11 cellular contexts compared by ENCODE assay signal in the genomic region with DNA sequence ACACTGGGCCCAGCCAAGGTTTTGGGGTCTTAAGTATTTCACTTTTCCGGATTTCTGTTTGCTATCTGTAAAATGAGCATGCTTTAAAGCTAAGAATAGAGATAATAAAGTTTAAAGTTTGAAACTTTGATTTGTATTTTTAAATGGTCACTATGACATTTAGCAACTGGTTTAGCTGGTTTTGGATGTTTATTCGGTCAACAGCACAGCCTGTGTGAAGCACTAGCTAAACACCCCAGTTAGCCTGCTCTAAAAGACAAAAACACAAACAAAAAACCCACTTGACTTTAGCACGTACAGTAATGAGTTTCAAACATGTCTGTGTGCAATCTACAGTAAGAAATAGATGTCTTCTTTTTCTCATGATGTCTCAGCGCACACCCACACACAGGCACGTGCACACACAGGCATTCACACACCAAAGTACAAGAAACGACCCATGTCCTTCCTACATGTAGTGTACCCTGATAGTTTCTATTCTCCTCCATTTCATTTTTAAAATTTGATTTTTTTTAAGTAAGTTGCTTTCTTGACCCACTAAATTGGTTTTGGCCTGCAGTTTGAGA. TPM values are rescaled to one million over a fixed set of nuclear protein-coding genes. Genes with fewer than 3 reads are reported as not detected.
DNase-seq lines count a peak whose midpoint lies in the region; ATAC-seq lines count a peak whose summit lies in the region.
"Had no signal": no experiment of that assay in that cellular context is flagged by ENCODE, and none has a peak within 500 bp of the region (broad histone marks: within the 10 kb centered on the region; RNA-seq: fewer than 3 reads in every experiment).

No MANE protein-coding gene starts in this region.

- H3K4ac ChIP-seq in mesenchymal stem cell (ENCODE audit: low read depth in 1 of 2, low read length in 2 of 2): no peak overlapping the region

- 95% methylated on average over 6 of the region's 6 CpGs for WGBS in mesenchymal stem cell

- no peaks in the 10 kb centered on the region for H3K9me3 ChIP-seq in mesenchymal stem cell (ENCODE audit: control insufficient read depth, low read length)
- H3K9me3 ChIP-seq: SJSA1 had no signal

- H3K14ac ChIP-seq in mesenchymal stem cell (ENCODE audit: low read length in 2 of 2): no peak overlapping the region

- H3K36me3 ChIP-seq in mesenchymal stem cell (ENCODE audit: control insufficient read depth in 1 of 2, insufficient read depth in 2 of 2, low read depth in 1 of 2, low read length in 2 of 2): peaks cover 0 to 19% of the 10 kb centered on the region in 2 experiments
- H3K36me3 ChIP-seq: SJSA1 had no signal

- no peak overlapping the region for H3K27ac ChIP-seq in mesenchymal stem cell (ENCODE audit: low read length, poor library complexity, severe bottlenecking)
- H3K27ac ChIP-seq: SJSA1, WERI-Rb-1 had no signal

- ATAC-seq in GM18861 (IDR thresholded peaks at IDR 0.05; ENCODE audit: unreplicated experiment): no peak
- ATAC-seq in left lobe of liver: no peak

- H4K8ac ChIP-seq in mesenchymal stem cell (ENCODE audit: low read length): no peak overlapping the region

- H3K23ac ChIP-seq in mesenchymal stem cell (ENCODE audit: low read length in 2 of 2): no peak overlapping the region

- H3K4me2 ChIP-seq in mesenchymal stem cell (ENCODE audit: low read length, poor library complexity, severe bottlenecking): no peak overlapping the region

- H3K9ac ChIP-seq in mesenchymal stem cell (ENCODE audit: low read length): peak overlapping the region; percentile 20

- H2BK12ac ChIP-seq in mesenchymal stem cell (ENCODE audit: low read length in 2 of 2): no peak overlapping the region

- no peak overlapping the region for H3K18ac ChIP-seq in mesenchymal stem cell (ENCODE audit: low read depth in 1 of 2, low read length in 2 of 2)

- H2AK5ac ChIP-seq in mesenchymal stem cell (ENCODE audit: low read length, severe bottlenecking): no peak overlapping the region

- peaks cover 0 to 19% of the 10 kb centered on the region in 2 experiments for H3K27me3 ChIP-seq in mesenchymal stem cell (ENCODE audit: control insufficient read depth in 1 of 2, insufficient read depth in 1 of 2, low read length in 2 of 2)
- H3K27me3 ChIP-seq: SJSA1 had no signal

- no peak overlapping the region for H2BK5ac ChIP-seq in mesenchymal stem cell (ENCODE audit: low read depth, low read length, poor library complexity, severe bottlenecking)

- peak; percentile 43 for DNase-seq in stimulated activated naive CD4-positive, alpha-beta T cell treated with Interleukin-2 at 50 U/mL for 16 hours (lab: John Stamatoyannopoulos, UW)
- DNase-seq in stimulated activated naive CD4-positive, alpha-beta T cell (lab: John Stamatoyannopoulos, UW): no peak
- DNase-seq in NCI-H774 (lab: John Stamatoyannopoulos, UW) (peak; percentile 79), mesenchymal stem cell (no peak), AML-193 (lab: John Stamatoyannopoulos, UW) (no peak), left lobe of liver (ENCODE audit: low spot score) (no peak), UCSD-AML1 (lab: John Stamatoyannopoulos, UW; ENCODE audit: unreplicated experiment) (no peak)
- DNase-seq: occipital lobe, WERI-Rb-1 had no signal

- no peaks in the 10 kb centered on the region for H3K4me1 ChIP-seq in mesenchymal stem cell (ENCODE audit: control insufficient read depth, insufficient read depth, low read depth, low read length)

- H2BK120ac ChIP-seq in mesenchymal stem cell (ENCODE audit: low read depth, low read length): no peak overlapping the region

- H2AFZ ChIP-seq in mesenchymal stem cell (ENCODE audit: low read depth, low read length): no peak overlapping the region

- no peak overlapping the region for H2BK15ac ChIP-seq in mesenchymal stem cell (ENCODE audit: low read depth, poor library complexity, severe bottlenecking)

- H4K91ac ChIP-seq in mesenchymal stem cell (ENCODE audit: low read length): no peak overlapping the region

- no peaks in the 10 kb centered on the region for H3K79me1 ChIP-seq in mesenchymal stem cell (replicated peaks; ENCODE audit: low read length, poor library complexity, severe bottlenecking)

- H3K4me3 ChIP-seq in mesenchymal stem cell (ENCODE audit: insufficient read depth in 1 of 2, low read depth in 1 of 2, low read length in 2 of 2): no peak overlapping the region
- H3K4me3 ChIP-seq: SJSA1 had no signal

RNA-seq across cellular contexts. Expression of a gene that starts 29.4 kb away (rescaled TPM):
- polyA plus RNA-seq in mesenchymal stem cell (2013, experiment 1 of 2): 0.18 TPM
- 0.11 TPM for polyA plus RNA-seq in mesenchymal stem cell (2013, experiment 2 of 2)
- total RNA-seq in left lobe of liver: 9.1 TPM
- total RNA-seq: SJSA1 had no signal

Comparison
In these comparisons a context has a peak if more than half of its experiments do, and no peak if none do; other contexts are left out.
1. DNase-seq: peak in stimulated activated naive CD4-positive, alpha-beta T cell treated with Interleukin-2 at 50 U/mL for 16 hours (single experiment) and NCI-H774 (single experiment); none in stimulated activated naive CD4-positive, alpha-beta T cell (0 of 6), mesenchymal stem cell (single experiment), AML-193 (0 of 2), left lobe of liver (single experiment) and UCSD-AML1 (single experiment).